ENCODE assay signal across 17 cellular contexts in the genomic region with DNA sequence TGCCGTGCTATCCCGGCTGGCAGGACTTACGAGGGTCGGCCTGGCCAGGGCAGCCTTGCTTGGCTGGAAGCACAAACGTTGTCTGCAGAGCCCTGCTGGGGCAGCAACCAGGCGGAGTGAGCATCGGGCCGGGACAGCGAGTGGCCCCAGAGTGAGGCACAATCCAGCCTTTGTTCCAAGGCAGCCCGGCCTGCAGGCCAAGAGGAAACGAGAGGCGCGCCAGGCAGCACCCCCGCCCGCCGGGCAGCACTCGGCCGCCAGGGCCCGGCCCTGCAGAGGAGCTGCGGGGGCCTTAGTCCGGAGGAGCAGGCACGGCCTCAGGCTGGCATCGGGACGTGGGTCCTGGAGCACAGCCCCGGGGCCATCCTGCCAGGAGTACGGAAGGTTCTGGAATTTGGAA. TPM values are rescaled to one million over a fixed set of nuclear protein-coding genes. Genes with fewer than 3 reads are reported as not detected.
A peak's percentile ranks its signal among the peaks of the same experiment; 100 is the strongest.
DNase-seq lines count a peak whose midpoint lies in the region; ATAC-seq and TF ChIP-seq lines count a peak whose summit lies in the region.
"Had no signal": no experiment of that assay in that cellular context is flagged by ENCODE, and none has a peak within 500 bp of the region (broad histone marks: within the 10 kb centered on the region; RNA-seq: fewer than 3 reads in every experiment).

No MANE protein-coding gene starts in this region.

- no peak overlapping the region for H2BK12ac ChIP-seq in trophoblast cell (ENCODE audit: low read length)

- H3K27me3 ChIP-seq in adipocyte (replicated peaks; ENCODE audit: control insufficient read depth, insufficient read depth, low read length) (no peaks in the 10 kb centered on the region), heart right ventricle (peaks cover 0 to 42% (median 35%) of the 10 kb centered on the region in 7 donors), trophoblast cell (ENCODE audit: insufficient read depth, low read length) (no peaks in the 10 kb centered on the region), esophagus squamous epithelium (peaks cover 0 to 67% (median 0%) of the 10 kb centered on the region in 4 donors)

- no peaks in the 10 kb centered on the region for H3K4me1 Mint-ChIP-seq in activated CD8-positive, alpha-beta T cell treated with anti-CD3 and anti-CD28 coated beads for 36 hours (ENCODE audit: low read depth)
- no peaks in the 10 kb centered on the region for H3K4me1 Mint-ChIP-seq in activated CD4-positive, alpha-beta memory T cell treated with anti-CD3 and anti-CD28 coated beads for 36 hours (ENCODE audit: low read depth)
- H3K4me1 Mint-ChIP-seq: activated T-helper 17 cell treated with anti-CD3 and anti-CD28 coated beads, Interleukin-2, amount 50 U/mL, for 72 hours had no signal

- no peaks in the 10 kb centered on the region for H3K79me1 ChIP-seq in trophoblast cell (ENCODE audit: low read length)

- H3K36me3 Mint-ChIP-seq in activated CD8-positive, alpha-beta T cell treated with anti-CD3 and anti-CD28 coated beads for 36 hours (ENCODE audit: low read depth), result no peaks in the 10 kb centered on the region
- no peaks in the 10 kb centered on the region for H3K36me3 Mint-ChIP-seq in activated CD4-positive, alpha-beta memory T cell treated with anti-CD3 and anti-CD28 coated beads for 36 hours
- H3K36me3 Mint-ChIP-seq: brain had no signal

- peak overlapping the region; percentile 73 for H3K9ac ChIP-seq in adipocyte (ENCODE audit: low read length)
- H3K9ac ChIP-seq in trophoblast cell (ENCODE audit: low read length), result no peak overlapping the region

- no peaks in the 10 kb centered on the region for H3K79me2 ChIP-seq in trophoblast cell (ENCODE audit: control insufficient read depth, insufficient read depth, low read length, poor library complexity)

- no peak overlapping the region for H3K14ac ChIP-seq in trophoblast cell (ENCODE audit: low read length)

- H3K9me3 ChIP-seq in adipocyte (ENCODE audit: control insufficient read depth, low read length) (no peaks in the 10 kb centered on the region), heart right ventricle (no peaks in the 10 kb centered on the region), trophoblast cell (ENCODE audit: insufficient read depth, low read depth, low read length) (no peaks in the 10 kb centered on the region), esophagus squamous epithelium (no peaks in the 10 kb centered on the region)
- H3K9me3 ChIP-seq: A549, gastrocnemius medialis had no signal

- peak overlapping the region; percentile 30 for H4K91ac ChIP-seq in trophoblast cell (ENCODE audit: low read depth, low read length)

- no peak overlapping the region for H2AK5ac ChIP-seq in trophoblast cell (ENCODE audit: low read length)

- no peak overlapping the region for H3K4me2 ChIP-seq in trophoblast cell (ENCODE audit: low read length)
- H3K4me2 ChIP-seq: A549 had no signal

- H3K4me3 ChIP-seq in adipocyte (ENCODE audit: low read length) (no peak overlapping the region), heart right ventricle (no peak overlapping the region), trophoblast cell (ENCODE audit: low read depth, low read length) (no peak overlapping the region), esophagus squamous epithelium (no peak overlapping the region)
- H3K4me3 ChIP-seq: A549, gastrocnemius medialis, SK-N-MC had no signal

- H3K23ac ChIP-seq in trophoblast cell (ENCODE audit: low read length), result no peak overlapping the region

- H3K27ac ChIP-seq in heart right ventricle (peak overlapping the region in 4 of 10 donors; percentile 10 to 44 (median 14)), trophoblast cell (ENCODE audit: low read depth, low read length) (no peak overlapping the region), esophagus squamous epithelium (no peak overlapping the region)
- H3K27ac ChIP-seq: A549, gastrocnemius medialis, SK-N-MC had no signal

- no peaks in the 10 kb centered on the region for H3K9me3 Mint-ChIP-seq in activated CD8-positive, alpha-beta T cell treated with anti-CD3 and anti-CD28 coated beads for 36 hours
- H3K9me3 Mint-ChIP-seq in activated CD4-positive, alpha-beta memory T cell treated with anti-CD3 and anti-CD28 coated beads for 36 hours, result no peaks in the 10 kb centered on the region
- H3K9me3 Mint-ChIP-seq: activated T-helper 17 cell treated with anti-CD3 and anti-CD28 coated beads, Interleukin-2, amount 50 U/mL, for 72 hours; brain had no signal

- peaks cover 45% of the 10 kb centered on the region for H3K4me1 ChIP-seq in adipocyte (ENCODE audit: control insufficient read depth, insufficient read depth, low read length)
- H3K4me1 ChIP-seq in heart right ventricle, result peaks cover 0 to 20% (median 4%) of the 10 kb centered on the region in 9 donors
- peaks cover 0 to 10% of the 10 kb centered on the region in 2 experiments for H3K4me1 ChIP-seq in trophoblast cell (ENCODE audit: control insufficient read depth in 1 of 2, insufficient read depth in 2 of 2, low read length in 2 of 2)
- peaks cover 10 to 45% (median 20%) of the 10 kb centered on the region in 3 donors for H3K4me1 ChIP-seq in esophagus squamous epithelium

- TF ChIP-seq CTCF in heart right ventricle (IDR thresholded peaks at IDR 0.05), result no peak
- no peak for TF ChIP-seq CTCF in activated CD8-positive, alpha-beta T cell treated with anti-CD3 and anti-CD28 coated beads for 36 hours (IDR thresholded peaks at IDR 0.05)
- TF ChIP-seq CTCF in esophagus squamous epithelium (IDR thresholded peaks at IDR 0.05), result no peak

- no peak overlapping the region for H3K4me3 Mint-ChIP-seq in activated CD8-positive, alpha-beta T cell treated with anti-CD3 and anti-CD28 coated beads for 36 hours
- H3K4me3 Mint-ChIP-seq in activated CD4-positive, alpha-beta memory T cell treated with anti-CD3 and anti-CD28 coated beads for 36 hours, result no peak overlapping the region
- H3K4me3 Mint-ChIP-seq: activated T-helper 17 cell treated with anti-CD3 and anti-CD28 coated beads, Interleukin-2, amount 50 U/mL, for 72 hours; brain had no signal

- H3K18ac ChIP-seq in trophoblast cell (ENCODE audit: low read length), result no peak overlapping the region

- peak in 7 of 8 donors; percentile 19 to 68 (median 34) for ATAC-seq in heart right ventricle
- ATAC-seq in activated CD8-positive, alpha-beta T cell treated with anti-CD3 and anti-CD28 coated beads for 36 hours, result no peak
- ATAC-seq: A549; activated T-helper 17 cell treated with anti-CD3 and anti-CD28 coated beads, Interleukin-2, amount 50 U/mL, for 72 hours; gastrocnemius medialis had no signal

- CTCF ChIA-PET in activated CD8-positive, alpha-beta T cell treated with anti-CD3 and anti-CD28 coated beads for 36 hours (lab: Charles Lee), result no interaction called here
- CTCF ChIA-PET in activated CD4-positive, alpha-beta memory T cell treated with anti-CD3 and anti-CD28 coated beads for 36 hours (lab: Charles Lee), result no interaction called here

- 62 to 72% methylated on average over 26 of the region's 26 CpGs for WGBS in heart right ventricle, 2 donors
- WGBS in trophoblast cell (ENCODE audit: extremely low coverage, insufficient coverage, insufficient read length), result no CpG with 5 or more reads among the region's 26 CpGs
- no CpG with 5 or more reads among the region's 26 CpGs for WGBS in esophagus squamous epithelium, 2 donors

- no peak overlapping the region for H2AFZ ChIP-seq in trophoblast cell (ENCODE audit: insufficient read depth, low read length, poor library complexity)

- intact Hi-C loops in heart right ventricle (cut with DNase I) (no loop called here), esophagus squamous epithelium (cut with DNase I) (no loop called here), posterior vena cava (cut with DNase I) (no loop called here)
- intact Hi-C loops in activated CD8-positive, alpha-beta T cell treated with anti-CD3 and anti-CD28 coated beads for 36 hours (cut with micrococcal nuclease), result no loop called here
- intact Hi-C loops in activated CD4-positive, alpha-beta memory T cell treated with anti-CD3 and anti-CD28 coated beads for 36 hours (cut with micrococcal nuclease), result no loop called here

- H3K4ac ChIP-seq in trophoblast cell (ENCODE audit: low read depth, low read length), result no peak overlapping the region

- H2BK5ac ChIP-seq in trophoblast cell (ENCODE audit: low read depth, low read length, poor library complexity), result no peak overlapping the region

- peaks cover 1% of the 10 kb centered on the region for H3K27me3 Mint-ChIP-seq in activated CD8-positive, alpha-beta T cell treated with anti-CD3 and anti-CD28 coated beads for 36 hours
- H3K27me3 Mint-ChIP-seq in activated CD4-positive, alpha-beta memory T cell treated with anti-CD3 and anti-CD28 coated beads for 36 hours, result no peaks in the 10 kb centered on the region
- H3K27me3 Mint-ChIP-seq: activated T-helper 17 cell treated with anti-CD3 and anti-CD28 coated beads, Interleukin-2, amount 50 U/mL, for 72 hours had no signal

- TF ChIP-seq POLR2A in esophagus squamous epithelium (IDR thresholded peaks at IDR 0.05), result no peak

- POLR2A ChIA-PET in activated CD8-positive, alpha-beta T cell treated with anti-CD3 and anti-CD28 coated beads for 36 hours (lab: Charles Lee), result no interaction called here
- POLR2A ChIA-PET in activated CD4-positive, alpha-beta memory T cell treated with anti-CD3 and anti-CD28 coated beads for 36 hours (lab: Charles Lee), result no interaction called here

- no peak overlapping the region for H4K8ac ChIP-seq in trophoblast cell (ENCODE audit: low read depth, low read length)

- no peak overlapping the region for H2BK120ac ChIP-seq in trophoblast cell (ENCODE audit: insufficient read depth, low read length, poor library complexity)

- H3K27ac Mint-ChIP-seq in activated CD8-positive, alpha-beta T cell treated with anti-CD3 and anti-CD28 coated beads for 36 hours, result no peak overlapping the region
- H3K27ac Mint-ChIP-seq in activated CD4-positive, alpha-beta memory T cell treated with anti-CD3 and anti-CD28 coated beads for 36 hours, result no peak overlapping the region
- H3K27ac Mint-ChIP-seq: activated T-helper 17 cell treated with anti-CD3 and anti-CD28 coated beads, Interleukin-2, amount 50 U/mL, for 72 hours had no signal

- no peaks in the 10 kb centered on the region for H3K36me3 ChIP-seq in adipocyte (ENCODE audit: control insufficient read depth, insufficient read depth, low read length, severe bottlenecking)
- H3K36me3 ChIP-seq in heart right ventricle, result no peaks in the 10 kb centered on the region
- H3K36me3 ChIP-seq in trophoblast cell (ENCODE audit: control insufficient read depth in 1 of 2, insufficient read depth in 2 of 2, low read length in 2 of 2), result no peaks in the 10 kb centered on the region
- H3K36me3 ChIP-seq in esophagus squamous epithelium, result no peaks in the 10 kb centered on the region
- H3K36me3 ChIP-seq: gastrocnemius medialis had no signal

- DNase-seq in AG08396 (ENCODE audit: low spot score), result peak; percentile 53
- no peak for DNase-seq in adipocyte (ENCODE audit: low read depth)
- DNase-seq in heart right ventricle, result peak in 1 of 2 donors; percentile 56
- no peak for DNase-seq in trophoblast cell
- DNase-seq in activated CD8-positive, alpha-beta T cell treated with anti-CD3 and anti-CD28 coated beads for 36 hours, result no peak
- no peak for DNase-seq in esophagus squamous epithelium (lab: John Stamatoyannopoulos, UW)
- no peak for DNase-seq in posterior vena cava (ENCODE audit: low spot score)
- DNase-seq in activated CD4-positive, alpha-beta memory T cell treated with anti-CD3 and anti-CD28 coated beads for 36 hours, result no peak
- DNase-seq: activated CD4-positive, alpha-beta T cell treated with anti-CD3 and anti-CD28 coated beads, Interleukin-2, amount 50 U/mL, for 48 hours; gastrocnemius medialis; NCI-H1105; NCI-H2227 treated with DMSO at 0.1 percent for 48 hours; stimulated activated CD4-positive, alpha-beta T cell treated with anti-CD3 and anti-CD28 coated beads, Interleukin-2, amount 100 ng/mL, for 24 hours had no signal

- H4K12ac ChIP-seq in trophoblast cell (ENCODE audit: low read depth, low read length), result no peak overlapping the region

RNA-seq across cellular contexts. Expression of gene FGFRL1, which starts 24.1 kb away (rescaled TPM):
- 10 to 100 TPM; 22.0 to 36.6 (median 28.1) TPM for total RNA-seq in heart right ventricle
- polyA plus RNA-seq in heart right ventricle, result 10 to 100 TPM; 17.1 to 24.3 TPM
- polyA plus RNA-seq in trophoblast cell (2013), result 17.6 and 18.3 TPM in 2 replicates
- total RNA-seq in activated CD8-positive, alpha-beta T cell treated with anti-CD3 and anti-CD28 coated beads for 36 hours, result 10 to 100 TPM; 16.2 to 18.0 TPM
- total RNA-seq in esophagus squamous epithelium, result 10 to 100 TPM in 1 of 4 donors, 1 to 10 TPM in 3; 2.8 to 10.1 (median 4.7) TPM
- total RNA-seq in posterior vena cava, result 10 to 100 TPM; 16.2 to 20.7 TPM
- 10 to 100 TPM; 12.2 to 15.1 TPM for total RNA-seq in activated CD4-positive, alpha-beta memory T cell treated with anti-CD3 and anti-CD28 coated beads for 36 hours

RNA-seq across cellular contexts. Expression of gene SLC26A1, which starts 42.3 kb away (rescaled TPM):
- under 1 TPM in 2 of 10 donors, not detected in 8; 0.28 to 0.38 TPM for total RNA-seq in heart right ventricle
- polyA plus RNA-seq in heart right ventricle, result under 1 TPM; 0.06 to 0.66 TPM
- 0.10 TPM in 1 of 2 replicates, not detected in the other for polyA plus RNA-seq in trophoblast cell (2013)
- under 1 TPM in 1 of 2 experiments, not detected in 1; 0.27 TPM for total RNA-seq in activated CD8-positive, alpha-beta T cell treated with anti-CD3 and anti-CD28 coated beads for 36 hours
- not detected for total RNA-seq in esophagus squamous epithelium
- under 1 TPM in 1 of 2 donors, not detected in 1; 0.14 TPM for total RNA-seq in posterior vena cava
- total RNA-seq in activated CD4-positive, alpha-beta memory T cell treated with anti-CD3 and anti-CD28 coated beads for 36 hours, result not detected

RNA-seq across cellular contexts. Expression of gene IDUA, which starts 48.7 kb away (rescaled TPM):
- 10 to 100 TPM in 1 of 10 donors, 1 to 10 TPM in 9; 6.0 to 10.4 (median 8.7) TPM for total RNA-seq in heart right ventricle
- 10 to 100 TPM in 1 of 2 donors, 1 to 10 TPM in 1; 4.6 to 13.3 TPM for polyA plus RNA-seq in heart right ventricle
- 2.0 and 2.2 TPM in 2 replicates for polyA plus RNA-seq in trophoblast cell (2013)
- 1 to 10 TPM; 4.8 to 5.4 TPM for total RNA-seq in activated CD8-positive, alpha-beta T cell treated with anti-CD3 and anti-CD28 coated beads for 36 hours
- 10 to 100 TPM in 2 of 4 donors, 1 to 10 TPM in 2; 4.3 to 20.5 (median 14.1) TPM for total RNA-seq in esophagus squamous epithelium
- total RNA-seq in posterior vena cava, result 10 to 100 TPM; 19.0 to 29.0 TPM
- total RNA-seq in activated CD4-positive, alpha-beta memory T cell treated with anti-CD3 and anti-CD28 coated beads for 36 hours, result 10 to 100 TPM in 1 of 2 experiments, 1 to 10 TPM in 1; 9.0 to 10.1 TPM
